Comparison of ENCODE assay signal across 33 cellular contexts in genomic region chr12:129381717-129382116, GRCh38.
"Had no signal": no experiment of that assay in that cellular context is flagged by ENCODE, and none has a peak within 500 bp of the region (broad histone marks: within the 10 kb centered on the region; RNA-seq: fewer than 3 reads in every experiment).

No MANE protein-coding gene starts in this region.

- H3K4me3 ChIP-seq: ascending aorta, cardiac muscle cell, SK-N-MC had no signal

- H3K27ac Mint-ChIP-seq: activated B cell treated with CpG ODN at 0.5 μM for 24 hours; activated CD4-positive, alpha-beta T cell treated with anti-CD3 and anti-CD28 coated beads, Interleukin-2, amount 10 ng/mL, durations not matched to agents 24 days and 14 days; activated CD8-positive, alpha-beta memory T cell treated with anti-CD3 and anti-CD28 coated beads, Interleukin-2, amount 10 ng/mL, durations not matched to agents 7 days and 5 days; activated naive CD4-positive, alpha-beta T cell treated with anti-CD3 and anti-CD28 coated beads, Interleukin-2, amount 50 U/mL, for 72 hours; activated naive CD8-positive, alpha-beta T cell treated with anti-CD3 and anti-CD28 coated beads, Interleukin-2, amount 50 U/mL, for 24 hours; activated T-cell treated with anti-CD3 and anti-CD28 coated beads, Interleukin-2, amount 50 U/mL, for 24 hours; activated T-helper 1 cell treated with anti-CD3 and anti-CD28 coated beads, Interleukin-12 subunit alpha, Interleukin-12 subunit beta, Interleukin-2, Interleukin-4 antibody, amounts not matched to agents 30 ng/mL and 10 ng/mL and 1 ng/mL, durations not matched to agents 14 hours and 24 hours and 36 hours; T-cell had no signal

- H3K4me1 ChIP-seq: ascending aorta had no signal

- H3K4me3 Mint-ChIP-seq: activated B cell treated with CpG ODN at 0.5 μM for 24 hours; activated CD4-positive, alpha-beta T cell treated with anti-CD3 and anti-CD28 coated beads, Interleukin-2, amount 10 ng/mL, durations not matched to agents 24 days and 14 days; activated CD8-positive, alpha-beta memory T cell treated with anti-CD3 and anti-CD28 coated beads, Interleukin-2, amount 10 ng/mL, durations not matched to agents 7 days and 5 days; activated naive CD8-positive, alpha-beta T cell treated with anti-CD3 and anti-CD28 coated beads, Interleukin-2, amount 50 U/mL, for 24 hours; activated T-cell treated with anti-CD3 and anti-CD28 coated beads, Interleukin-2, amount 50 U/mL, for 24 hours; activated T-helper 1 cell treated with anti-CD3 and anti-CD28 coated beads, Interleukin-12 subunit alpha, Interleukin-12 subunit beta, Interleukin-2, Interleukin-4 antibody, amounts not matched to agents 30 ng/mL and 10 ng/mL and 1 ng/mL, durations not matched to agents 14 hours and 24 hours and 36 hours; T-cell had no signal

- H3K4me1 Mint-ChIP-seq: activated B cell treated with CpG ODN at 0.5 μM for 24 hours; activated CD4-positive, alpha-beta T cell treated with anti-CD3 and anti-CD28 coated beads, Interleukin-2, amount 10 ng/mL, durations not matched to agents 24 days and 14 days; activated CD8-positive, alpha-beta memory T cell treated with anti-CD3 and anti-CD28 coated beads, Interleukin-2, amount 10 ng/mL, durations not matched to agents 7 days and 5 days; activated naive CD8-positive, alpha-beta T cell treated with anti-CD3 and anti-CD28 coated beads, Interleukin-2, amount 50 U/mL, for 24 hours; T-cell had no signal

- H3K27me3 Mint-ChIP-seq: activated B cell treated with CpG ODN at 0.5 μM for 24 hours; activated CD4-positive, alpha-beta T cell treated with anti-CD3 and anti-CD28 coated beads, Interleukin-2, amount 10 ng/mL, durations not matched to agents 24 days and 14 days; activated CD8-positive, alpha-beta memory T cell treated with anti-CD3 and anti-CD28 coated beads, Interleukin-2, amount 10 ng/mL, durations not matched to agents 7 days and 5 days; activated naive CD8-positive, alpha-beta T cell treated with anti-CD3 and anti-CD28 coated beads, Interleukin-2, amount 50 U/mL, for 24 hours; activated T-cell treated with anti-CD3 and anti-CD28 coated beads, Interleukin-2, amount 50 U/mL, for 24 hours; T-cell had no signal

- DNase-seq: activated B cell treated with CpG ODN at 0.5 μM for 24 hours; activated CD4-positive, alpha-beta T cell treated with anti-CD3 and anti-CD28 coated beads for 1 hour; activated CD4-positive, alpha-beta T cell treated with anti-CD3 and anti-CD28 coated beads, Interleukin-2, amount 10 ng/mL, durations not matched to agents 24 days and 14 days; activated CD4-positive, alpha-beta T cell treated with anti-CD3 and anti-CD28 coated beads, Interleukin-2, amount 50 U/mL, for 48 hours; activated CD8-positive, alpha-beta memory T cell treated with anti-CD3 and anti-CD28 coated beads, Interleukin-2, amount 10 ng/mL, durations not matched to agents 7 days and 5 days; activated effector memory CD4-positive, alpha-beta T cell treated with anti-CD3 and anti-CD28 coated beads, Interleukin-2, amount 50 U/mL, for 16 hours; activated naive CD4-positive, alpha-beta T cell treated with Interleukin-2 at 50 U/mL for 16 hours; activated naive CD8-positive, alpha-beta T cell treated with anti-CD3 and anti-CD28 coated beads, Interleukin-2, amount 50 U/mL, for 24 hours; activated T-cell treated with anti-CD3 and anti-CD28 coated beads, Interleukin-2, amount 50 U/mL, for 24 hours; amniotic stem cell; brain microvascular endothelial cell; Kasumi-1; KBM-7; NCI-H1105 treated with DMSO at 0.1 percent for 48 hours; NCI-H146; NCI-H187 treated with DMSO at 0.1 percent for 48 hours; NCI-H2081 treated with DMSO at 0.1 percent for 48 hours; NCI-H345; NCI-H524; NCI-H82; NK-92 treated with Interleukin-12 subunit alpha and Interleukin-12 subunit beta, amount 100 ng/mL, for 24 hours; OCI-M1; RPMI8226; T-cell; T-helper 2 cell; T1000 had no signal

- H3K36me3 ChIP-seq: ascending aorta, brain microvascular endothelial cell, cardiac muscle cell had no signal

- H3K36me3 Mint-ChIP-seq: activated CD8-positive, alpha-beta memory T cell treated with anti-CD3 and anti-CD28 coated beads, Interleukin-2, amount 10 ng/mL, durations not matched to agents 7 days and 5 days; T-cell had no signal

- H3K27me3 ChIP-seq: ascending aorta, brain microvascular endothelial cell had no signal

- H3K9me3 Mint-ChIP-seq: activated B cell treated with CpG ODN at 0.5 μM for 24 hours had no signal

- H3K27ac ChIP-seq: ascending aorta, brain microvascular endothelial cell, cardiac muscle cell, SK-N-MC had no signal

- ATAC-seq: activated CD8-positive, alpha-beta memory T cell treated with anti-CD3 and anti-CD28 coated beads, Interleukin-2, amount 10 ng/mL, durations not matched to agents 7 days and 5 days; activated naive CD4-positive, alpha-beta T cell treated with anti-CD3 and anti-CD28 coated beads, Interleukin-2, amount 50 U/mL, for 72 hours; activated naive CD8-positive, alpha-beta T cell treated with anti-CD3 and anti-CD28 coated beads, Interleukin-2, amount 50 U/mL, for 24 hours; Panc1; Right ventricle myocardium inferior; T-cell had no signal
